8 cellular contexts compared by ENCODE assay signal in the genomic region with DNA sequence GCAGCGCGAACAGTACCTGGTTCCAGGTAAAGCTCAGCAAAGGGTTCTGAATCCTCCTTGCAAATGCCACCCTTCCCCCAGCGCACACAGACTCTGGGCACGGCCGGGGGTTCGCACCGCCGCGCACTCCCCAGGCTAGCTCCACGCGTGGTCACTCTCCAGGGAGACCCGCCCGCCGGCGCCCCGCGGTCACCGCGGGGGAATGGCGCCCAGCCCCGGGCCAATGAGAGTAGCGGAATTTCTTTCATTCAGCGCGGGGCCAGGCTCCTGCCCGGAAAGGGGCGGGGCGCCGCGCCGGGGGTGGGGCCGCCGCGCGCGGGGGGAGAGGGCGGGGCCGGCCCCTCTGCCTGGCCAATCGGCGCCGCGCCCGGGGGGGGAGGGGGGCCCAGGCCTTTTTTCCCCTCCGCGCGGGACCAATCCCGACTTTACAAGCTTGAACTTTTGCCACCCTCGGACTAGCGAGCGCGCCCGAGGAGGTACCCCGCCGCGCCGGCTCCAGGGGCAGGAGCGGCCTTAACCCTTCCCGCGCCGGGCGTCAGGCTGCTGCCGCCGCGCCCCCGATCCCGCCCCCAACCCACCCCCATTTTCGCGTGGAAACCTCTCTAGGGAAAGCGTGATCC. TPM values are rescaled to one million over a fixed set of nuclear protein-coding genes. Genes with fewer than 3 reads are reported as not detected.
DNase-seq lines count a peak whose midpoint lies in the region; ATAC-seq, FAIRE-seq and TF ChIP-seq lines count a peak whose summit lies in the region.

No MANE protein-coding gene starts in this region.

- in situ Hi-C loops in HAP-1 (cut with MboI; ENCODE audit: low sequenced_read_pairs): no loop called here

- WGBS in pancreas, 2 donors: 0 to 1% methylated on average over 29 to 65 of the region's 68 CpGs
- WGBS in thyroid gland, 2 donors: 0% methylated on average over 2 to 26 of the region's 68 CpGs

- H3K9me3 ChIP-seq in HAP-1: no peaks in the 10 kb centered on the region
- H3K9me3 ChIP-seq in pancreas: no peaks in the 10 kb centered on the region
- no peaks in the 10 kb centered on the region for H3K9me3 ChIP-seq in thyroid gland

- H3K36me3 ChIP-seq in HAP-1 (replicated peaks) (0 out of 2 replicates have a peak, but pooled peaks cover 3% of the 10 kb centered on the region), pancreas (no peaks in the 10 kb centered on the region), thyroid gland (no peaks in the 10 kb centered on the region)

- peak overlapping the region in 1 of 2 donors; percentile 78 for H3K27ac Mint-ChIP-seq in activated naive CD4-positive, alpha-beta T cell treated with anti-CD3 and anti-CD28 coated beads, Interleukin-2, amount 50 U/mL, for 72 hours

- TF ChIP-seq CTCF in pancreas (IDR thresholded peaks at IDR 0.05): no peak
- no peak for TF ChIP-seq CTCF in thyroid gland (IDR thresholded peaks at IDR 0.05)

- peak overlapping the region; percentile 68 to 85 (median 80) for H3K27ac ChIP-seq in pancreas
- peak overlapping the region; percentile 78 to 87 (median 82) for H3K27ac ChIP-seq in thyroid gland

- H3K4me3 ChIP-seq in HAP-1 (peak overlapping the region; percentile 60), pancreas (peak overlapping the region; percentile 67 to 73 (median 68)), thyroid gland (replicated peaks in 1 of 3) (peak overlapping the region in 2 of 3 donors; percentile 45 to 80)

- no peak for FAIRE-seq in pancreas (lab: Jason Lieb, UNC)

- no peaks in the 10 kb centered on the region for H3K9me3 Mint-ChIP-seq in activated naive CD4-positive, alpha-beta T cell treated with anti-CD3 and anti-CD28 coated beads, Interleukin-2, amount 50 U/mL, for 72 hours

- ATAC-seq in SK-N-SH treated with all-trans-retinoic acid at 6 μM for 48 hours (peak; percentile 68), Right ventricle myocardium inferior (peak; percentile 85), pancreas (peak; percentile 74 to 84 (median 82))
- peak; percentile 79 to 93 for ATAC-seq in activated naive CD4-positive, alpha-beta T cell treated with anti-CD3 and anti-CD28 coated beads, Interleukin-2, amount 50 U/mL, for 72 hours

- TF ChIP-seq POLR2A in thyroid gland (IDR thresholded peaks at IDR 0.05): peak in 1 of 2 donors; percentile 39

- intact Hi-C loops in Right ventricle myocardium inferior (cut with DNase I): loop anchor here (2.0 kb wide), 1 partner anchor 74 kb away; no protein-coding TSS in a partner anchor
- intact Hi-C loops in pancreas (cut with DNase I): loop anchor here in 1 of 3 donors (5.0 kb wide), 1 partner anchor 66 kb away; no protein-coding TSS in a partner anchor
- intact Hi-C loops in thyroid gland (cut with DNase I): loop anchor here (5.0 kb wide), 2 partner anchors 71 to 146 kb away; no protein-coding TSS in a partner anchor

- H3K36me3 Mint-ChIP-seq in activated naive CD4-positive, alpha-beta T cell treated with anti-CD3 and anti-CD28 coated beads, Interleukin-2, amount 50 U/mL, for 72 hours: peaks cover 0 to 6% of the 10 kb centered on the region in 2 donors

- DNase-seq in Daoy (ENCODE audit: low read depth) (peak; percentile 96), HAP-1 (ENCODE audit: low spot score in 2 of 2) (peak; percentile 100), NAMALWA (ENCODE audit: low spot score) (peak; percentile 94), Right ventricle myocardium inferior (ENCODE audit: missing footprints) (peak; percentile 97), pancreas (peak; percentile 96 to 97 (median 96)), thyroid gland (peak; percentile 98)
- peak; percentile 88 to 89 for DNase-seq in activated naive CD4-positive, alpha-beta T cell treated with anti-CD3 and anti-CD28 coated beads, Interleukin-2, amount 50 U/mL, for 72 hours (ENCODE audit: low spot score in 2 of 2)

- no peaks in the 10 kb centered on the region for H3K27me3 ChIP-seq in HAP-1 (ENCODE audit: low read depth)
- H3K27me3 ChIP-seq in pancreas: no peaks in the 10 kb centered on the region
- H3K27me3 ChIP-seq in thyroid gland: no peaks in the 10 kb centered on the region

- H3K4me1 ChIP-seq in HAP-1 (peaks cover 26% of the 10 kb centered on the region), pancreas (peaks cover 0 to 14% (median 0%) of the 10 kb centered on the region in 3 donors), thyroid gland (peaks cover 17 to 22% of the 10 kb centered on the region in 2 donors)

TF ChIP-seq in SK-N-SH treated with all-trans-retinoic acid at 6 μM for 48 hours, 23 proteins besides CTCF, POLR2A, EP300 and RAD21:
- no peak for TF ChIP-seq ESRRG (CRISPR knock-in tag; IDR thresholded peaks at IDR 0.05)

RNA-seq across cellular contexts. Expression of a gene that starts 1.1 kb away (rescaled TPM):
- total RNA-seq in Daoy (2014; rRNA removed; shearing (Covaris generic)): 9.0 and 12.2 TPM in 2 replicates
- total RNA-seq in activated naive CD4-positive, alpha-beta T cell treated with anti-CD3 and anti-CD28 coated beads, Interleukin-2, amount 50 U/mL, for 72 hours: under 1 TPM; 0.20 to 0.70 TPM
- total RNA-seq in Right ventricle myocardium inferior: 16.2 TPM
- 10 to 100 TPM in 1 of 6 donors, 1 to 10 TPM in 5; 2.8 to 13.1 (median 3.7) TPM for total RNA-seq in pancreas
- 1 to 10 TPM; 2.6 to 2.7 TPM for polyA plus RNA-seq in pancreas
- total RNA-seq in thyroid gland: 100 to 1,000 TPM in 1 of 4 donors, 10 to 100 TPM in 3; 59.3 to 118 (median 62.3) TPM

Comparison
In these comparisons a context has a peak if more than half of its experiments do, and no peak if none do; other contexts are left out.
1. Peak in every context shown above with its lines: DNase-seq, ATAC-seq, H3K4me3 ChIP-seq and H3K27ac ChIP-seq.